8 cellular contexts compared by ENCODE assay signal in the genomic region with DNA sequence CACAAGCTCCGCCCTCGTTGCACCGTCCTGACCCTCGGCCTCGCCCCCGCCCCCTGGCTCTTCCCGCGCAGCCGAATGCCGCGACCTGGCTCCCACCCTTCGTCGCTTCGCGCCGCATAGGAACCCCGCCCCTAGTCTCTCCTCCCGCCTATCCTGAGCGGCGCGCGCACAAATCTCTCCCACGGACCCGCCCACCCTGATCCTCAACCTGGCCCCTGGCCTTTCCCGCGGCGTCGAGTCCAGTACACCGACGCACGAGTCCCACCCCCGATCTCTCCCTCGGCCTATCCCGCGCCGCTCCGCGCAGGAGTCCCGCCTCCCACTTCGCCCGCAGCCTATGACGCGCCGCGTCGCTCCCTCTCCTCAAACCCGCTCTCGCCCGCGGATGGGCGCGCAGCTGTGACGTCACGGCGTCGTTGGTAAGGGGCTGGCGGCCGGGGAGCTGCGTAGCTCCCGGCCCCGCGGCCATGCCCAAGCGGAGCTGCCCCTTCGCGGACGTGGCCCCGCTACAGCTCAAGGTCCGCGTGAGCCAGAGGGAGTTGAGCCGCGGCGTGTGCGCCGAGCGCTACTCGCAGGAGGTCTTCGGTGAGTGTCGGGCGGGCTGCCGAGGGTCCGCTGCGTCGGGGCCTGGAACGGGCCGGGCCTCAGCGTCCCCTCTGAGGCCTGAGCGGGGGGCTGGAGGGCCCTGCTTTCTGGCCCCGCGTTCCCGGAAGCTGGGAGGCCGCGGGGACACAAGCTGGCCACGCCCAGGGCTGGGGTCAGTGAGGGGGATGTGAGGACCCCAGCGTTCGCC. TPM values are rescaled to one million over a fixed set of nuclear protein-coding genes. Genes with fewer than 3 reads are reported as not detected.
DNase-seq lines count a peak whose midpoint lies in the region; ATAC-seq and TF ChIP-seq lines count a peak whose summit lies in the region.

A gene with protein sequence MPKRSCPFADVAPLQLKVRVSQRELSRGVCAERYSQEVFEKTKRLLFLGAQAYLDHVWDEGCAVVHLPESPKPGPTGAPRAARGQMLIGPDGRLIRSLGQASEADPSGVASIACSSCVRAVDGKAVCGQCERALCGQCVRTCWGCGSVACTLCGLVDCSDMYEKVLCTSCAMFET (plus strand): TSS at position 413 of the 793 bp plus-strand sequence. CDS start 55 bp downstream, at position 468.

- H3K4me1 Mint-ChIP-seq in activated T-helper 17 cell treated with anti-CD3 and anti-CD28 coated beads, Interleukin-2, amount 50 U/mL, for 72 hours = peaks cover 16% of the 10 kb centered on the region
- peaks cover 30 to 59% (median 49%) of the 10 kb centered on the region in 3 donors for H3K4me1 Mint-ChIP-seq in naive B cell
- peaks cover 53% of the 10 kb centered on the region for H3K4me1 Mint-ChIP-seq in stimulated activated memory B cell treated with anti-CD40 and anti-IgM and Interleukin-4, amounts not matched to agents 10 μg/mL and 1 μg/mL and 100 μg/mL, for 72 hours

- TF ChIP-seq CTCF in LNCaP clone FGC (IDR thresholded peaks at IDR 0.05; ENCODE audit: control insufficient read depth, extremely low read depth, insufficient read depth) (no peak), RWPE1 (conservative IDR thresholded peaks at IDR 0.05; ENCODE audit: low read depth) (no peak)

- DNase-seq in Daoy (ENCODE audit: low read depth) = peak; percentile 100
- peak; percentile 95 for DNase-seq in GOT3 (lab: John Stamatoyannopoulos, UW)
- peak; percentile 98 for DNase-seq in LNCaP clone FGC (ENCODE audit: low read depth)
- DNase-seq in RWPE1 (ENCODE audit: low spot score) = peak; percentile 98
- peak; percentile 99 for DNase-seq in fibroblast of gingiva (ENCODE audit: low read depth)
- peak; percentile 99 for DNase-seq in naive B cell

- POLR2A ChIA-PET in RWPE1 (lab: Yijun Ruan, JAX; ENCODE audit: low non-redundant PET) = interaction anchor here (0.8 to 1.0 kb wide), 3 partner anchors 71 to 114 kb away, joined by 3 read pairs; no protein-coding TSS in a partner anchor

- H3K4me3 Mint-ChIP-seq in activated T-helper 17 cell treated with anti-CD3 and anti-CD28 coated beads, Interleukin-2, amount 50 U/mL, for 72 hours = peak within 1 kb of the TSS; percentile 93
- peak within 1 kb of the TSS; percentile 91 to 96 (median 94) for H3K4me3 Mint-ChIP-seq in naive B cell
- peak within 1 kb of the TSS; percentile 80 for H3K4me3 Mint-ChIP-seq in stimulated activated memory B cell treated with anti-CD40 and anti-IgM and Interleukin-4, amounts not matched to agents 10 μg/mL and 1 μg/mL and 100 μg/mL, for 72 hours

- peaks cover 34% of the 10 kb centered on the region for H3K36me3 Mint-ChIP-seq in activated T-helper 17 cell treated with anti-CD3 and anti-CD28 coated beads, Interleukin-2, amount 50 U/mL, for 72 hours (ENCODE audit: low read depth)
- H3K36me3 Mint-ChIP-seq in naive B cell = peaks cover 0 to 6% of the 10 kb centered on the region in 2 donors
- peaks cover 15% of the 10 kb centered on the region for H3K36me3 Mint-ChIP-seq in stimulated activated memory B cell treated with anti-CD40 and anti-IgM and Interleukin-4, amounts not matched to agents 10 μg/mL and 1 μg/mL and 100 μg/mL, for 72 hours

- H3K27ac Mint-ChIP-seq in activated T-helper 17 cell treated with anti-CD3 and anti-CD28 coated beads, Interleukin-2, amount 50 U/mL, for 72 hours = peak within 1 kb of the TSS; percentile 89
- peak within 1 kb of the TSS; percentile 91 to 96 (median 95) for H3K27ac Mint-ChIP-seq in naive B cell
- peak within 1 kb of the TSS; percentile 72 for H3K27ac Mint-ChIP-seq in stimulated activated memory B cell treated with anti-CD40 and anti-IgM and Interleukin-4, amounts not matched to agents 10 μg/mL and 1 μg/mL and 100 μg/mL, for 72 hours

- peak within 1 kb of the TSS; percentile 94 for H3K27ac ChIP-seq in RWPE1

- no peaks in the 10 kb centered on the region for H3K27me3 Mint-ChIP-seq in activated T-helper 17 cell treated with anti-CD3 and anti-CD28 coated beads, Interleukin-2, amount 50 U/mL, for 72 hours
- H3K27me3 Mint-ChIP-seq in naive B cell = no peaks in the 10 kb centered on the region
- H3K27me3 Mint-ChIP-seq in stimulated activated memory B cell treated with anti-CD40 and anti-IgM and Interleukin-4, amounts not matched to agents 10 μg/mL and 1 μg/mL and 100 μg/mL, for 72 hours = no peaks in the 10 kb centered on the region

- no peaks in the 10 kb centered on the region for H3K9me3 Mint-ChIP-seq in activated T-helper 17 cell treated with anti-CD3 and anti-CD28 coated beads, Interleukin-2, amount 50 U/mL, for 72 hours
- H3K9me3 Mint-ChIP-seq in naive B cell = no peaks in the 10 kb centered on the region
- H3K9me3 Mint-ChIP-seq in stimulated activated memory B cell treated with anti-CD40 and anti-IgM and Interleukin-4, amounts not matched to agents 10 μg/mL and 1 μg/mL and 100 μg/mL, for 72 hours = no peaks in the 10 kb centered on the region

- CTCF ChIA-PET in RWPE1 (lab: Yijun Ruan, JAX) = interaction anchor here (0.6 to 1.7 kb wide), 3 partner anchors 21 to 30 kb away, joined by 3 to 7 read pairs (median 3); no protein-coding TSS in a partner anchor

- peak within 1 kb of the TSS; percentile 97 for H3K4me3 ChIP-seq in LNCaP clone FGC (ENCODE audit: low read depth, low read length)

- peak; percentile 94 for ATAC-seq in activated T-helper 17 cell treated with anti-CD3 and anti-CD28 coated beads, Interleukin-2, amount 50 U/mL, for 72 hours (replicated peaks)
- peak; percentile 83 to 86 for ATAC-seq in naive B cell (ENCODE audit: low read depth in 2 of 2)
- peak; percentile 97 for ATAC-seq in stimulated activated memory B cell treated with anti-CD40 and anti-IgM and Interleukin-4, amounts not matched to agents 10 μg/mL and 1 μg/mL and 100 μg/mL, for 72 hours

RNA-seq across cellular contexts. Expression of the gene that starts here (rescaled TPM):
- total RNA-seq in Daoy (2014; rRNA removed; shearing (Covaris generic)) = 525 and 582 TPM in 2 replicates
- 100 to 1,000 TPM in 1 of 2 donors, 10 to 100 TPM in 1; 65.2 to 121 TPM for total RNA-seq in activated T-helper 17 cell treated with anti-CD3 and anti-CD28 coated beads, Interleukin-2, amount 50 U/mL, for 72 hours
- 100 to 1,000 TPM; 191 to 266 (median 227) TPM for polyA plus RNA-seq in naive B cell (ENCODE audit: low read depth in 6 of 6)

Comparison
In these comparisons a context has a peak if more than half of its experiments do, and no peak if none do; other contexts are left out.
1. Peak in every context shown above with its lines: DNase-seq, ATAC-seq, H3K4me3 ChIP-seq and H3K27ac ChIP-seq.